ENCODE assay signal across 31 cellular contexts in the genomic region with DNA sequence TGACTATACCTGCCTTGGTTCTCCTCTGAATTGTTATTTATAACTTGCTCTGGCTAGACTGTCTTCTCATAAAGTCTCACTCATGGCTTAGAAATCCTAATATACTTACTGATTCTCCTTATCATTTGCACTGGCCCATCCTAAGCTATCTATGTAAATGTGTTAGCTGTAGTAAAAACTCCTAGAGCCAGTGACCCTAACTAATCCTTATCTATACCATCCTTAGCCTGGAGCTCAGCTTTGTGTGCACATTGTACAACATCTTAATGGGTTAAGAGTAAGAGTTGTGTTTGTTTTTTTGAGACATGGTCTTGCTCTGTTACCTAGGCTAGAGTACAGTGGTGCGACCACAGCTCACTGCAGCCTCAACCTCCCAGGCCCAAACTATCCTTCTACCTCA. TPM values are rescaled to one million over a fixed set of nuclear protein-coding genes. Genes with fewer than 3 reads are reported as not detected.
"Had no signal": no experiment of that assay in that cellular context is flagged by ENCODE, and none has a peak within 500 bp of the region (broad histone marks: within the 10 kb centered on the region; RNA-seq: fewer than 3 reads in every experiment).

No MANE protein-coding gene starts in this region.

- H3K9me3 Mint-ChIP-seq: activated CD4-positive, alpha-beta memory T cell treated with anti-CD3 and anti-CD28 coated beads, Interleukin-2, amount 10 ng/mL, durations not matched to agents 7 days and 5 days; activated CD4-positive, alpha-beta T cell treated with anti-CD3 and anti-CD28 coated beads, Interleukin-2, amount 10 ng/mL, durations not matched to agents 24 days and 14 days; activated naive CD4-positive, alpha-beta T cell treated with anti-CD3 and anti-CD28 coated beads, Interleukin-2, amount 10 ng/mL, durations not matched to agents 7 days and 5 days; activated naive CD4-positive, alpha-beta T cell treated with anti-CD3 and anti-CD28 coated beads, Interleukin-2, amount 50 U/mL, for 72 hours; activated T-cell treated with anti-CD3 and anti-CD28 coated beads, Interleukin-2, amount 50 U/mL, for 24 hours; central memory CD8-positive, alpha-beta T cell; dendritic cell treated with granulocyte-macrophage colony-stimulating factor and Interleukin-4, amounts not matched to agents 40 ng/mL and 50 ng/mL, for 4 days; endodermal cell; T-helper 2 cell treated with Interferon-gamma antibody and Interleukin-4, amounts not matched to agents 5 μg/mL and 100 μg/mL, for 36 hours had no signal

- ATAC-seq: activated CD4-positive, alpha-beta T cell treated with anti-CD3 and anti-CD28 coated beads for 36 hours; activated naive CD4-positive, alpha-beta T cell treated with anti-CD3 and anti-CD28 coated beads, Interleukin-2, amount 50 U/mL, for 72 hours; activated T-cell treated with anti-CD3 and anti-CD28 coated beads, Interleukin-2, amount 50 U/mL, for 72 hours; esophagus mucosa; foreskin keratinocyte; gastrocnemius medialis; heart left ventricle; T-helper 17 cell had no signal

- H3K4me3 ChIP-seq: ascending aorta, coronary artery, dorsolateral prefrontal cortex, gastrocnemius medialis, heart left ventricle had no signal

- DNase-seq: activated CD4-positive, alpha-beta memory T cell treated with anti-CD3 and anti-CD28 coated beads, Interleukin-2, amount 10 ng/mL, durations not matched to agents 7 days and 5 days; activated CD4-positive, alpha-beta T cell treated with anti-CD3 and anti-CD28 coated beads for 36 hours; activated CD4-positive, alpha-beta T cell treated with anti-CD3 and anti-CD28 coated beads, Interleukin-2, amount 10 ng/mL, durations not matched to agents 24 days and 14 days; activated CD4-positive, CD25-positive, alpha-beta regulatory T cell; activated CD4-positive, CD25-positive, alpha-beta regulatory T cell treated with anti-CD3 and anti-CD28 coated beads, Interleukin-2, amount 50 U/mL, for 72 hours; activated CD8-positive, alpha-beta memory T cell treated with anti-CD3 and anti-CD28 coated beads, Interleukin-2, amount 50 U/mL, for 48 hours; activated gamma-delta T cell; activated naive CD4-positive, alpha-beta T cell; activated naive CD4-positive, alpha-beta T cell treated with anti-CD3 and anti-CD28 coated beads, Interleukin-2, amount 10 ng/mL, durations not matched to agents 7 days and 5 days; activated naive CD8-positive, alpha-beta T cell treated with anti-CD3 and anti-CD28 coated beads, Interleukin-2, amount 10 ng/mL, durations not matched to agents 7 days and 5 days; activated T-cell treated with anti-CD3 and anti-CD28 coated beads for 4 hours; activated T-cell treated with anti-CD3 and anti-CD28 coated beads, Interleukin-2, amount 50 U/mL, for 24 hours; activated T-cell treated with anti-CD3 and anti-CD28 coated beads, Interleukin-2, amount 50 U/mL, for 72 hours; brain microvascular endothelial cell; dorsolateral prefrontal cortex; effector memory CD4-positive, alpha-beta T cell; endodermal cell; gastrocnemius medialis; glutamatergic neuron; heart left ventricle; T-helper 17 cell; T1000 had no signal

- FAIRE-seq: bronchial epithelial cell had no signal

- H3K4me1 ChIP-seq: foreskin keratinocyte, gastrocnemius medialis had no signal

- H3K9me3 ChIP-seq: ascending aorta, gastrocnemius medialis, heart left ventricle had no signal

- H3K4me1 Mint-ChIP-seq: activated CD4-positive, alpha-beta memory T cell treated with anti-CD3 and anti-CD28 coated beads, Interleukin-2, amount 10 ng/mL, durations not matched to agents 7 days and 5 days; activated CD4-positive, alpha-beta T cell treated with anti-CD3 and anti-CD28 coated beads for 36 hours; activated naive CD4-positive, alpha-beta T cell treated with anti-CD3 and anti-CD28 coated beads, Interleukin-2, amount 10 ng/mL, durations not matched to agents 7 days and 5 days; central memory CD8-positive, alpha-beta T cell had no signal

- H3K27ac Mint-ChIP-seq: activated CD4-positive, alpha-beta memory T cell treated with anti-CD3 and anti-CD28 coated beads, Interleukin-2, amount 10 ng/mL, durations not matched to agents 7 days and 5 days; activated CD4-positive, alpha-beta T cell treated with anti-CD3 and anti-CD28 coated beads for 36 hours; activated CD4-positive, alpha-beta T cell treated with anti-CD3 and anti-CD28 coated beads, Interleukin-2, amount 10 ng/mL, durations not matched to agents 24 days and 14 days; activated naive CD4-positive, alpha-beta T cell treated with anti-CD3 and anti-CD28 coated beads, Interleukin-2, amount 10 ng/mL, durations not matched to agents 7 days and 5 days; activated naive CD4-positive, alpha-beta T cell treated with anti-CD3 and anti-CD28 coated beads, Interleukin-2, amount 50 U/mL, for 72 hours; activated naive CD8-positive, alpha-beta T cell treated with anti-CD3 and anti-CD28 coated beads, Interleukin-2, amount 10 ng/mL, durations not matched to agents 7 days and 5 days; activated T-cell treated with anti-CD3 and anti-CD28 coated beads, Interleukin-2, amount 50 U/mL, for 24 hours; activated T-cell treated with anti-CD3 and anti-CD28 coated beads, Interleukin-2, amount 50 U/mL, for 72 hours; dendritic cell treated with granulocyte-macrophage colony-stimulating factor and Interleukin-4, amounts not matched to agents 40 ng/mL and 50 ng/mL, for 4 days; endodermal cell; T-helper 17 cell; T-helper 2 cell treated with Interferon-gamma antibody and Interleukin-4, amounts not matched to agents 5 μg/mL and 100 μg/mL, for 36 hours had no signal

- H3K27me3 ChIP-seq: ascending aorta, brain microvascular endothelial cell, dorsolateral prefrontal cortex, foreskin keratinocyte, gastrocnemius medialis, heart left ventricle had no signal

- H3K27me3 Mint-ChIP-seq: activated CD4-positive, alpha-beta T cell treated with anti-CD3 and anti-CD28 coated beads for 36 hours; activated naive CD4-positive, alpha-beta T cell treated with anti-CD3 and anti-CD28 coated beads, Interleukin-2, amount 10 ng/mL, durations not matched to agents 7 days and 5 days had no signal

- H3K27ac ChIP-seq: ascending aorta, brain microvascular endothelial cell, coronary artery, dorsolateral prefrontal cortex, foreskin keratinocyte, gastrocnemius medialis, heart left ventricle had no signal

- H3K4me3 Mint-ChIP-seq: activated CD4-positive, alpha-beta memory T cell treated with anti-CD3 and anti-CD28 coated beads, Interleukin-2, amount 10 ng/mL, durations not matched to agents 7 days and 5 days; activated CD4-positive, alpha-beta T cell treated with anti-CD3 and anti-CD28 coated beads for 36 hours; activated CD4-positive, alpha-beta T cell treated with anti-CD3 and anti-CD28 coated beads, Interleukin-2, amount 10 ng/mL, durations not matched to agents 24 days and 14 days; activated naive CD4-positive, alpha-beta T cell treated with anti-CD3 and anti-CD28 coated beads, Interleukin-2, amount 10 ng/mL, durations not matched to agents 7 days and 5 days; activated naive CD8-positive, alpha-beta T cell treated with anti-CD3 and anti-CD28 coated beads, Interleukin-2, amount 10 ng/mL, durations not matched to agents 7 days and 5 days; activated T-cell treated with anti-CD3 and anti-CD28 coated beads, Interleukin-2, amount 50 U/mL, for 24 hours; activated T-cell treated with anti-CD3 and anti-CD28 coated beads, Interleukin-2, amount 50 U/mL, for 72 hours; central memory CD8-positive, alpha-beta T cell; dendritic cell treated with granulocyte-macrophage colony-stimulating factor and Interleukin-4, amounts not matched to agents 40 ng/mL and 50 ng/mL, for 4 days; endodermal cell; T-helper 17 cell; T-helper 2 cell treated with Interferon-gamma antibody and Interleukin-4, amounts not matched to agents 5 μg/mL and 100 μg/mL, for 36 hours had no signal

- H3K36me3 ChIP-seq: ascending aorta, brain microvascular endothelial cell, gastrocnemius medialis, heart left ventricle had no signal

- H3K36me3 Mint-ChIP-seq: activated naive CD4-positive, alpha-beta T cell treated with anti-CD3 and anti-CD28 coated beads, Interleukin-2, amount 10 ng/mL, durations not matched to agents 7 days and 5 days; activated naive CD4-positive, alpha-beta T cell treated with anti-CD3 and anti-CD28 coated beads, Interleukin-2, amount 50 U/mL, for 72 hours; activated naive CD8-positive, alpha-beta T cell treated with anti-CD3 and anti-CD28 coated beads, Interleukin-2, amount 10 ng/mL, durations not matched to agents 7 days and 5 days had no signal

RNA-seq across cellular contexts. Expression of gene LAMB4, which starts 40.8 kb away (rescaled TPM):
- total RNA-seq: activated CD4-positive, alpha-beta memory T cell treated with anti-CD3 and anti-CD28 coated beads, Interleukin-2, amount 10 ng/mL, durations not matched to agents 7 days and 5 days; activated CD4-positive, alpha-beta T cell treated with anti-CD3 and anti-CD28 coated beads for 36 hours; activated CD4-positive, alpha-beta T cell treated with anti-CD3 and anti-CD28 coated beads, Interleukin-2, amount 10 ng/mL, durations not matched to agents 24 days and 14 days; activated naive CD4-positive, alpha-beta T cell treated with anti-CD3 and anti-CD28 coated beads, Interleukin-2, amount 50 U/mL, for 72 hours; activated naive CD8-positive, alpha-beta T cell treated with anti-CD3 and anti-CD28 coated beads, Interleukin-2, amount 10 ng/mL, durations not matched to agents 7 days and 5 days; activated T-cell treated with anti-CD3 and anti-CD28 coated beads, Interleukin-2, amount 50 U/mL, for 72 hours; ascending aorta; endodermal cell; T-helper 17 cell had no signal
